Comparison of ENCODE assay signal across 8 cellular contexts in genomic region chr19:15252398-15253018, GRCh38. TPM values are rescaled to one million over a fixed set of nuclear protein-coding genes. Genes with fewer than 3 reads are reported as not detected.
DNase-seq lines count a peak whose midpoint lies in the region; ATAC-seq and TF ChIP-seq lines count a peak whose summit lies in the region.

No MANE protein-coding gene starts in this region.

- H3K27me3 ChIP-seq in heart left ventricle (no peaks in the 10 kb centered on the region), ascending aorta (no peaks in the 10 kb centered on the region), left lung (no peaks in the 10 kb centered on the region), upper lobe of right lung (no peaks in the 10 kb centered on the region)

- H3K4me3 ChIP-seq in heart left ventricle = no peak overlapping the region
- H3K4me3 ChIP-seq in ascending aorta = peak overlapping the region in 1 of 2 donors; percentile 49
- H3K4me3 ChIP-seq in left lung = no peak overlapping the region
- H3K4me3 ChIP-seq in upper lobe of right lung = no peak overlapping the region

- no peak for ATAC-seq in heart left ventricle
- ATAC-seq in left cardiac atrium = no peak
- no peak for ATAC-seq in left lung
- ATAC-seq in upper lobe of right lung = peak; percentile 4
- no peak for ATAC-seq in GM18873 (IDR thresholded peaks at IDR 0.05; ENCODE audit: low FRiP score, unreplicated experiment)
- ATAC-seq in GM21447 (IDR thresholded peaks at IDR 0.05; ENCODE audit: unreplicated experiment) = no peak

- H3K9me3 ChIP-seq in heart left ventricle = no peaks in the 10 kb centered on the region
- H3K9me3 ChIP-seq in ascending aorta = no peaks in the 10 kb centered on the region
- no peaks in the 10 kb centered on the region for H3K9me3 ChIP-seq in left lung
- H3K9me3 ChIP-seq in upper lobe of right lung = no peaks in the 10 kb centered on the region

- TF ChIP-seq CTCF in heart left ventricle (IDR thresholded peaks at IDR 0.05) = peak in 8 of 12 donors; percentile 23 to 45 (median 30)
- peak; percentile 65 to 73 (median 68) for TF ChIP-seq CTCF in ascending aorta (IDR thresholded peaks at IDR 0.05)
- peak in 1 of 2 donors; percentile 18 for TF ChIP-seq CTCF in left lung (IDR thresholded peaks at IDR 0.05)
- TF ChIP-seq CTCF in upper lobe of right lung (IDR thresholded peaks at IDR 0.05) = peak; percentile 40

- H3K4me1 ChIP-seq in heart left ventricle (peaks cover 18 to 68% (median 64%) of the 10 kb centered on the region in 12 donors), ascending aorta (peaks cover 33 to 58% of the 10 kb centered on the region in 2 donors), left lung (peaks cover 20 to 42% of the 10 kb centered on the region in 2 donors), upper lobe of right lung (peaks cover 54% of the 10 kb centered on the region)

- WGBS in heart left ventricle, 4 donors = 63 to 70% (median 68%) methylated on average over 9 of the region's 9 CpGs

- TF ChIP-seq POLR2A in heart left ventricle (IDR thresholded peaks at IDR 0.05) = no peak

- H3K36me3 ChIP-seq in heart left ventricle = peaks cover 8 to 84% (median 56%) of the 10 kb centered on the region in 9 donors
- peaks cover 48 to 49% of the 10 kb centered on the region in 2 donors for H3K36me3 ChIP-seq in ascending aorta
- H3K36me3 ChIP-seq in left lung = peaks cover 6 to 100% of the 10 kb centered on the region in 2 donors
- peaks cover 89% of the 10 kb centered on the region for H3K36me3 ChIP-seq in upper lobe of right lung

- H3K27ac ChIP-seq in heart left ventricle (peak overlapping the region; percentile 26 to 99 (median 90)), ascending aorta (peak overlapping the region; percentile 96 to 99), left lung (peak overlapping the region; percentile 56 to 59), upper lobe of right lung (peak overlapping the region; percentile 43)

- DNase-seq in heart left ventricle (no peak), left cardiac atrium (no peak), ascending aorta (ENCODE audit: low spot score in 2 of 2) (peak in 1 of 2 donors; percentile 85), left lung (no peak), upper lobe of right lung (no peak)
- DNase-seq in stimulated activated naive CD4-positive, alpha-beta T cell (lab: John Stamatoyannopoulos, UW) = no peak

- intact Hi-C loops in heart left ventricle (cut with DNase I) = loop anchor here (5.0 to 10.0 kb wide), 7 partner anchors 40 to 302 kb away; partner anchors contain the start of gene SYDE1 (in 3 of the 10)
- intact Hi-C loops in left cardiac atrium (cut with DNase I) = loop anchor here in 1 of 2 donors (5.0 kb wide), 1 partner anchor 145 kb away; the partner anchor contains the start of gene SYDE1
- intact Hi-C loops in ascending aorta (cut with DNase I) = loop anchor here (1.0 to 5.0 kb wide), 4 partner anchors 14 to 1080 kb away; partner anchors contain the start of gene WIZ
- intact Hi-C loops in left lung (cut with DNase I) = loop anchor here in 1 of 2 donors (10.0 kb wide), 1 partner anchor 68 kb away; no protein-coding TSS in a partner anchor
- intact Hi-C loops in upper lobe of right lung (cut with DNase I) = no loop called here

RNA-seq across cellular contexts. Expression of gene EPHX3, which starts 20.3 kb away (rescaled TPM):
- total RNA-seq in heart left ventricle = 1 to 10 TPM in 1 of 9 donors, under 1 TPM in 5, not detected in 3; 0.12 to 1.3 (median 0.14) TPM
- polyA plus RNA-seq in heart left ventricle = under 1 TPM; 0.11 to 0.21 TPM
- under 1 TPM in 1 of 2 donors, not detected in 1; 0.21 TPM for total RNA-seq in left cardiac atrium
- not detected for total RNA-seq in ascending aorta
- 1 to 10 TPM; 1.6 to 7.6 TPM for total RNA-seq in left lung
- 2.5 TPM for total RNA-seq in upper lobe of right lung

RNA-seq across cellular contexts. Expression of gene NOTCH3, which starts 51.7 kb away (rescaled TPM):
- total RNA-seq in heart left ventricle (10 to 100 TPM; 20.9 to 77.2 (median 35.2) TPM), left cardiac atrium (10 to 100 TPM; 34.4 to 35.4 TPM), ascending aorta (524 TPM), left lung (10 to 100 TPM; 73.2 to 94.1 TPM), upper lobe of right lung (67.9 TPM)
- 10 to 100 TPM; 16.7 to 21.9 TPM for polyA plus RNA-seq in heart left ventricle

Comparison
In these comparisons a context has a peak if more than half of its experiments do, and no peak if none do; other contexts are left out.
1. H3K27ac ChIP-seq: peak in every context shown above with its lines; median percentile 98 in ascending aorta; 90 in heart left ventricle; 58 in left lung; 43 in upper lobe of right lung.